ENCODE assay signal across 18 cellular contexts in genomic region chr4:53783208-53783859, GRCh38.
DNase-seq lines count a peak whose midpoint lies in the region; ATAC-seq and TF ChIP-seq lines count a peak whose summit lies in the region.
"Had no signal": no experiment of that assay in that cellular context is flagged by ENCODE, and none has a peak within 500 bp of the region (broad histone marks: within the 10 kb centered on the region; RNA-seq: fewer than 3 reads in every experiment).

No MANE protein-coding gene starts in this region.

- H4K20me1 ChIP-seq in IMR-90 (ENCODE audit: insufficient read depth, low read length) (no peaks in the 10 kb centered on the region), mammary epithelial cell (ENCODE audit: insufficient read depth, low read length) (no peaks in the 10 kb centered on the region)
- H4K20me1 ChIP-seq: BLaER1 treated with 17β-estradiol and CSF1 and Interleukin-3, amounts not matched to agents 10 nM and 100 nM had no signal

- H4K8ac ChIP-seq in IMR-90 (ENCODE audit: low read depth in 2 of 2, low read length in 2 of 2), result peak overlapping the region in 1 of 2 experiments; percentile 53; a peak in 1 of 4 replicates

- peaks cover 18% of the 10 kb centered on the region for H3K4me1 Mint-ChIP-seq in chondrocyte (ENCODE audit: low read depth)
- H3K4me1 Mint-ChIP-seq in activated CD4-positive, alpha-beta memory T cell treated with anti-CD3 and anti-CD28 coated beads for 36 hours (ENCODE audit: low read depth), result no peaks in the 10 kb centered on the region
- H3K4me1 Mint-ChIP-seq: B cell had no signal

- no peak overlapping the region for H3K56ac ChIP-seq in IMR-90 (ENCODE audit: extremely low read depth, insufficient read depth, low read length)

- TF ChIP-seq RAD21 in IMR-90 (IDR thresholded peaks at IDR 0.05; ENCODE audit: low read length), result no peak

- no peak overlapping the region for H3K23ac ChIP-seq in IMR-90 (ENCODE audit: low read depth, low read length)

- CTCF ChIA-PET in IMR-90 (lab: Yijun Ruan, JAX) (no interaction called here), mammary epithelial cell (lab: Charles Lee; ENCODE audit: low non-redundant PET) (no interaction called here)
- CTCF ChIA-PET in activated CD4-positive, alpha-beta memory T cell treated with anti-CD3 and anti-CD28 coated beads for 36 hours (lab: Charles Lee), result no interaction called here

- H3K9ac ChIP-seq in IMR-90 (ENCODE audit: low read depth, low read length), result no peak overlapping the region
- no peak overlapping the region for H3K9ac ChIP-seq in mammary epithelial cell (ENCODE audit: insufficient read depth, low read length)
- H3K9ac ChIP-seq: BLaER1 treated with 17β-estradiol and CSF1 and Interleukin-3, amounts not matched to agents 10 nM and 100 nM had no signal

- in situ Hi-C loops in IMR-90 (cut with MboI; ENCODE audit: low sequenced_read_pairs), result no loop called here
- in situ Hi-C loops in mammary epithelial cell (cut with MboI; ENCODE audit: low sequenced_read_pairs in 2 of 2), result no loop called here

- H3K27me3 Mint-ChIP-seq in chondrocyte (ENCODE audit: low read depth), result no peaks in the 10 kb centered on the region
- H3K27me3 Mint-ChIP-seq in activated CD4-positive, alpha-beta memory T cell treated with anti-CD3 and anti-CD28 coated beads for 36 hours, result peaks cover 4% of the 10 kb centered on the region
- H3K27me3 Mint-ChIP-seq: CD4-positive, alpha-beta T cell had no signal

- H2AK9ac ChIP-seq in IMR-90 (replicated peaks; ENCODE audit: low read depth, low read length, poor library complexity), result no peak overlapping the region

- H3K36me3 ChIP-seq in IMR-90 (ENCODE audit: control insufficient read depth, insufficient read depth, low read length) (no peaks in the 10 kb centered on the region), mammary epithelial cell (ENCODE audit: insufficient read depth, low read length) (no peaks in the 10 kb centered on the region)
- H3K36me3 ChIP-seq: BLaER1 treated with 17β-estradiol and CSF1 and Interleukin-3, amounts not matched to agents 10 nM and 100 nM had no signal

- peak overlapping the region; percentile 19 for H3K27ac Mint-ChIP-seq in chondrocyte (ENCODE audit: unreplicated experiment)
- H3K27ac Mint-ChIP-seq in activated CD4-positive, alpha-beta memory T cell treated with anti-CD3 and anti-CD28 coated beads for 36 hours, result no peak overlapping the region
- H3K27ac Mint-ChIP-seq: B cell; CD4-positive, alpha-beta T cell; CD8-positive, alpha-beta T cell had no signal

- H2BK120ac ChIP-seq in IMR-90 (ENCODE audit: low read depth, low read length), result peak overlapping the region; percentile 83

- H2AFZ ChIP-seq in IMR-90 (replicated peaks; ENCODE audit: low read length, poor library complexity), result no peak overlapping the region
- H2AFZ ChIP-seq in mammary epithelial cell (ENCODE audit: low read depth, low read length), result no peak overlapping the region

- H3K4me3 Mint-ChIP-seq in chondrocyte (ENCODE audit: unreplicated experiment), result no peak overlapping the region
- no peak overlapping the region for H3K4me3 Mint-ChIP-seq in activated CD4-positive, alpha-beta memory T cell treated with anti-CD3 and anti-CD28 coated beads for 36 hours
- H3K4me3 Mint-ChIP-seq: B cell; CD4-positive, alpha-beta T cell; CD8-positive, alpha-beta T cell had no signal

- no peaks in the 10 kb centered on the region for H3K9me3 ChIP-seq in IMR-90 (ENCODE audit: control insufficient read depth, insufficient read depth, low read length)
- no peaks in the 10 kb centered on the region for H3K9me3 ChIP-seq in mammary epithelial cell (replicated peaks; ENCODE audit: insufficient read depth, low read length)
- H3K9me3 ChIP-seq: BLaER1 treated with 17β-estradiol and CSF1 and Interleukin-3, amounts not matched to agents 10 nM and 100 nM; Caco-2 had no signal

- H4K91ac ChIP-seq in IMR-90 (ENCODE audit: insufficient read depth, low read depth, low read length), result peak overlapping the region; percentile 42

- no peak for ATAC-seq in IMR-90 (ENCODE audit: low read depth)
- no peak for ATAC-seq in GM18502 (IDR thresholded peaks at IDR 0.05; ENCODE audit: poor library complexity, unreplicated experiment)
- ATAC-seq: CD8-positive, alpha-beta T cell had no signal

- H4K5ac ChIP-seq in IMR-90 (ENCODE audit: low read depth, low read length), result peak overlapping the region; percentile 79

- TF ChIP-seq POLR2A in IMR-90 (IDR thresholded peaks at IDR 0.05; ENCODE audit: low read depth, low read length), result no peak

- H3K9me3 Mint-ChIP-seq in chondrocyte (ENCODE audit: low read depth), result no peaks in the 10 kb centered on the region
- H3K9me3 Mint-ChIP-seq in activated CD4-positive, alpha-beta memory T cell treated with anti-CD3 and anti-CD28 coated beads for 36 hours, result no peaks in the 10 kb centered on the region
- H3K9me3 Mint-ChIP-seq: CD4-positive, alpha-beta T cell; CD8-positive, alpha-beta T cell had no signal

- H3K27me3 ChIP-seq in IMR-90 (ENCODE audit: control insufficient read depth, insufficient read depth, low read length), result no peaks in the 10 kb centered on the region
- H3K27me3 ChIP-seq in mammary epithelial cell (ENCODE audit: insufficient read depth, low read length), result no peaks in the 10 kb centered on the region
- H3K27me3 ChIP-seq: BLaER1 treated with 17β-estradiol and CSF1 and Interleukin-3, amounts not matched to agents 10 nM and 100 nM had no signal

- WGBS in IMR-90 (ENCODE audit: extremely low coverage in 2 of 2, insufficient read length in 1 of 2), 2 experiments, result no CpG with 5 or more reads among the region's 1 CpG
- WGBS in mammary epithelial cell (ENCODE audit: low coverage, missing lambda C conversion rate), result 86% methylated on average over 1 of the region's 1 CpG

- H3K4me1 ChIP-seq in IMR-90 (ENCODE audit: control insufficient read depth, insufficient read depth, low read length) (peaks cover 46% of the 10 kb centered on the region), mammary epithelial cell (ENCODE audit: insufficient read depth, low read length) (no peaks in the 10 kb centered on the region)

- POLR2A ChIA-PET in IMR-90 (lab: Charles Lee; ENCODE audit: unreplicated experiment), result interaction anchor here (0.6 kb wide), 1 partner anchor 74 kb away, joined by 3 read pairs; no protein-coding TSS in a partner anchor
- POLR2A ChIA-PET in activated CD4-positive, alpha-beta memory T cell treated with anti-CD3 and anti-CD28 coated beads for 36 hours (lab: Charles Lee), result no interaction called here

- H2BK5ac ChIP-seq in IMR-90 (ENCODE audit: low read depth, low read length, poor library complexity, severe bottlenecking), result peak overlapping the region; percentile 5

- intact Hi-C loops in IMR-90 (cut with micrococcal nuclease), result loop anchor here (5.0 to 10.0 kb wide), 4 partner anchors 76 to 766 kb away; no protein-coding TSS in a partner anchor
- intact Hi-C loops in mammary epithelial cell (cut with micrococcal nuclease), result no loop called here
- intact Hi-C loops in activated CD4-positive, alpha-beta memory T cell treated with anti-CD3 and anti-CD28 coated beads for 36 hours (cut with micrococcal nuclease), result no loop called here

- peak overlapping the region; percentile 93 for H3K18ac ChIP-seq in IMR-90 (ENCODE audit: low read depth, low read length)

- no TSS peak for BruUV-seq in IMR-90 (replicated peaks; lab: Mats Ljungman, UMichigan)
- BruUV-seq in mammary epithelial cell (replicated peaks; lab: Mats Ljungman, UMichigan), result no TSS peak

- dilution Hi-C loops in IMR-90 (cut with HindIII; ENCODE audit: low sequenced_read_pairs, unreplicated experiment), result no loop called here
- dilution Hi-C loops in mammary epithelial cell (cut with HindIII; ENCODE audit: low sequenced_read_pairs), result no loop called here

- peak overlapping the region; percentile 64 for H3K14ac ChIP-seq in IMR-90 (replicated peaks; ENCODE audit: low read depth, low read length)

- peak overlapping the region; percentile 91 for H2BK20ac ChIP-seq in IMR-90 (ENCODE audit: low read depth, low read length)

- no peak overlapping the region for H3K4me2 ChIP-seq in IMR-90 (ENCODE audit: low read depth, low read length)
- H3K4me2 ChIP-seq in mammary epithelial cell (ENCODE audit: insufficient read depth, low read depth, low read length), result no peak overlapping the region

- H2BK15ac ChIP-seq in IMR-90 (ENCODE audit: low read depth, low read length), result peak overlapping the region; percentile 40; the same call in 2 of the 3 replicates

- DNase-seq in IMR-90 (no peak), chondrocyte (ENCODE audit: low spot score) (no peak), fibroblast of pulmonary artery (ENCODE audit: low read depth) (peak; percentile 72), mammary epithelial cell (no peak), NCI-H524 treated with DMSO at 0.1 percent for 48 hours (lab: John Stamatoyannopoulos, UW) (no peak)
- DNase-seq in activated CD4-positive, alpha-beta memory T cell treated with anti-CD3 and anti-CD28 coated beads for 36 hours, result no peak
- DNase-seq: 8988T; AML-193; Caco-2; Calu3; CD4-positive, alpha-beta T cell; CD8-positive, alpha-beta T cell; DMS79 treated with DMSO at 0.1 percent for 48 hours; GF-D8 had no signal

- peak overlapping the region; percentile 67 for H3K4ac ChIP-seq in IMR-90 (ENCODE audit: low read depth, low read length)

- peak overlapping the region; percentile 65 for H2AK5ac ChIP-seq in IMR-90 (ENCODE audit: low read depth, low read length)

- H3K79me2 ChIP-seq in mammary epithelial cell (ENCODE audit: insufficient read depth, low read length), result no peaks in the 10 kb centered on the region

- H3K36me3 Mint-ChIP-seq in chondrocyte (ENCODE audit: low read depth), result no peaks in the 10 kb centered on the region
- H3K36me3 Mint-ChIP-seq in activated CD4-positive, alpha-beta memory T cell treated with anti-CD3 and anti-CD28 coated beads for 36 hours, result no peaks in the 10 kb centered on the region
- H3K36me3 Mint-ChIP-seq: CD8-positive, alpha-beta T cell had no signal

- H3K4me3 ChIP-seq in IMR-90 (ENCODE audit: insufficient read depth, low read depth, low read length) (no peak overlapping the region), fibroblast of pulmonary artery (replicated peaks; ENCODE audit: low read depth, low read length) (no peak overlapping the region), mammary epithelial cell (replicated peaks in 1 of 3; ENCODE audit: insufficient read depth in 1 of 3, low read depth in 2 of 3, low read length in 3 of 3) (no peak overlapping the region)
- H3K4me3 ChIP-seq: BLaER1 treated with 17β-estradiol and CSF1 and Interleukin-3, amounts not matched to agents 10 nM and 100 nM had no signal

- H3K27ac ChIP-seq in IMR-90 (ENCODE audit: insufficient read depth, low read length) (peak overlapping the region; percentile 69; the same call in 1 of the 2 replicates), mammary epithelial cell (ENCODE audit: insufficient read depth, low read depth, low read length) (no peak overlapping the region)
- H3K27ac ChIP-seq: BLaER1 treated with 17β-estradiol and CSF1 and Interleukin-3, amounts not matched to agents 10 nM and 100 nM; C4-2B had no signal

- peaks cover 21% of the 10 kb centered on the region for H3K9me1 ChIP-seq in IMR-90 (ENCODE audit: insufficient read depth, low read length)

- no peak for TF ChIP-seq CTCF in IMR-90 (conservative IDR thresholded peaks at IDR 0.05; ENCODE audit: low read depth, low read length)
- no peak for TF ChIP-seq CTCF in chondrocyte (IDR thresholded peaks at IDR 0.05)
- no peak for TF ChIP-seq CTCF in fibroblast of pulmonary artery (IDR thresholded peaks at IDR 0.05; ENCODE audit: low read length, missing control alignments)
- no peak for TF ChIP-seq CTCF in mammary epithelial cell (conservative IDR thresholded peaks at IDR 0.05 in 1 of 2, IDR thresholded peaks at IDR 0.05 in 1 of 2; ENCODE audit: extremely low read depth in 1 of 2, insufficient read depth in 1 of 2, low read depth in 1 of 2, low read length in 2 of 2)

- H3K79me1 ChIP-seq in IMR-90 (ENCODE audit: low read depth in 1 of 2, low read length in 2 of 2), result no peaks in the 10 kb centered on the region
